Comparison of ENCODE assay signal across 19 cellular contexts in genomic region chr20:59663513-59663890, GRCh38. TPM values are rescaled to one million over a fixed set of nuclear protein-coding genes. Genes with fewer than 3 reads are reported as not detected.
DNase-seq lines count a peak whose midpoint lies in the region; ATAC-seq and TF ChIP-seq lines count a peak whose summit lies in the region.
"Had no signal": no experiment of that assay in that cellular context is flagged by ENCODE, and none has a peak within 500 bp of the region (broad histone marks: within the 10 kb centered on the region; RNA-seq: fewer than 3 reads in every experiment).

No MANE protein-coding gene starts in this region.

- no peak for TF ChIP-seq CTCF in coronary artery (IDR thresholded peaks at IDR 0.05)
- no peak for TF ChIP-seq CTCF in lung (IDR thresholded peaks at IDR 0.05; ENCODE audit: control extremely low read depth, extremely low read depth)

- H3K4me1 ChIP-seq in lung (ENCODE audit: control insufficient read depth in 2 of 2, insufficient read depth in 2 of 2, low read length in 2 of 2) = no peaks in the 10 kb centered on the region

- WGBS in lung, 2 donors = 78 to 83% methylated on average over 13 of the region's 13 CpGs

- ATAC-seq in lung (ENCODE audit: insufficient read depth, low FRiP score) = no peak

- H3K27ac ChIP-seq in coronary artery (no peak overlapping the region), lung (ENCODE audit: low read depth in 1 of 2, low read length in 1 of 2) (no peak overlapping the region)
- H3K27ac ChIP-seq: BLaER1 had no signal

- in situ Hi-C loops in G401 (cut with HindIII; ENCODE audit: low sequenced_read_pairs) = no loop called here

- H3K27me3 ChIP-seq in lung (ENCODE audit: control insufficient read depth, insufficient read depth) = peaks cover 5% of the 10 kb centered on the region
- H3K27me3 ChIP-seq: BLaER1 had no signal

- H3K4me3 ChIP-seq in coronary artery (no peak overlapping the region), lung (no peak overlapping the region)
- H3K4me3 ChIP-seq: BLaER1 had no signal

- DNase-seq in NCI-H446 treated with DMSO at 0.1 percent for 48 hours (lab: John Stamatoyannopoulos, UW) (peak; percentile 28), NCI-H446 (lab: John Stamatoyannopoulos, UW) (no peak), G401 (ENCODE audit: low spot score) (peak; percentile 54), coronary artery (ENCODE audit: low spot score) (peak; percentile 43), lung (ENCODE audit: low spot score) (peak; percentile 16), NOMO-1 (lab: John Stamatoyannopoulos, UW; ENCODE audit: unreplicated experiment in 2 of 2) (no peak), SIG-M5 (lab: John Stamatoyannopoulos, UW) (no peak)
- DNase-seq in stimulated activated CD8-positive, alpha-beta memory T cell treated with anti-CD3 and anti-CD28 coated beads, Interleukin-4, amount 100 ng/mL, for 48 hours = no peak
- DNase-seq: 8988T; AML-193; Calu3; CD4-positive, CD25-positive, alpha-beta regulatory T cell; DMS 273 treated with DMSO at 0.1 percent for 48 hours; DMS79 treated with DMSO at 0.1 percent for 48 hours; EL; GDM1; GOT3; H9 had no signal

- no peaks in the 10 kb centered on the region for H3K36me3 ChIP-seq in lung (ENCODE audit: control insufficient read depth in 2 of 2, insufficient read depth in 2 of 2, low read length in 2 of 2)

- H3K9me3 ChIP-seq in lung (ENCODE audit: control insufficient read depth in 2 of 2, insufficient read depth in 1 of 2, low read length in 1 of 2) = peaks cover 0 to 5% of the 10 kb centered on the region in 2 donors
- H3K9me3 ChIP-seq: BLaER1 had no signal

RNA-seq across cellular contexts. Expression of gene PHACTR3, which starts 59.2 kb away (rescaled TPM):
- total RNA-seq in G401 (2014; rRNA removed; shearing (Covaris generic)) = not detected in 2 replicates
- 10 to 100 TPM in 1 of 2 donors, 1 to 10 TPM in 1; 3.8 to 12.0 TPM for total RNA-seq in lung
- polyA plus RNA-seq in lung = 1 to 10 TPM; 5.3 to 6.6 TPM
- total RNA-seq: CD4-positive, CD25-positive, alpha-beta regulatory T cell; H9 had no signal
- polyA plus RNA-seq: CD4-positive, CD25-positive, alpha-beta regulatory T cell had no signal

Comparison
In these comparisons a context has a peak if more than half of its experiments do, and no peak if none do; other contexts are left out.
1. DNase-seq: peak in NCI-H446 treated with DMSO at 0.1 percent for 48 hours (single experiment), G401 (single experiment), coronary artery (single experiment) and lung (single experiment); none in NCI-H446 (0 of 2), NOMO-1 (0 of 2), stimulated activated CD8-positive, alpha-beta memory T cell treated with anti-CD3 and anti-CD28 coated beads, Interleukin-4, amount 100 ng/mL, for 48 hours (single experiment) and SIG-M5 (single experiment).